ENCODE assay signal across 8 cellular contexts in the genomic region with DNA sequence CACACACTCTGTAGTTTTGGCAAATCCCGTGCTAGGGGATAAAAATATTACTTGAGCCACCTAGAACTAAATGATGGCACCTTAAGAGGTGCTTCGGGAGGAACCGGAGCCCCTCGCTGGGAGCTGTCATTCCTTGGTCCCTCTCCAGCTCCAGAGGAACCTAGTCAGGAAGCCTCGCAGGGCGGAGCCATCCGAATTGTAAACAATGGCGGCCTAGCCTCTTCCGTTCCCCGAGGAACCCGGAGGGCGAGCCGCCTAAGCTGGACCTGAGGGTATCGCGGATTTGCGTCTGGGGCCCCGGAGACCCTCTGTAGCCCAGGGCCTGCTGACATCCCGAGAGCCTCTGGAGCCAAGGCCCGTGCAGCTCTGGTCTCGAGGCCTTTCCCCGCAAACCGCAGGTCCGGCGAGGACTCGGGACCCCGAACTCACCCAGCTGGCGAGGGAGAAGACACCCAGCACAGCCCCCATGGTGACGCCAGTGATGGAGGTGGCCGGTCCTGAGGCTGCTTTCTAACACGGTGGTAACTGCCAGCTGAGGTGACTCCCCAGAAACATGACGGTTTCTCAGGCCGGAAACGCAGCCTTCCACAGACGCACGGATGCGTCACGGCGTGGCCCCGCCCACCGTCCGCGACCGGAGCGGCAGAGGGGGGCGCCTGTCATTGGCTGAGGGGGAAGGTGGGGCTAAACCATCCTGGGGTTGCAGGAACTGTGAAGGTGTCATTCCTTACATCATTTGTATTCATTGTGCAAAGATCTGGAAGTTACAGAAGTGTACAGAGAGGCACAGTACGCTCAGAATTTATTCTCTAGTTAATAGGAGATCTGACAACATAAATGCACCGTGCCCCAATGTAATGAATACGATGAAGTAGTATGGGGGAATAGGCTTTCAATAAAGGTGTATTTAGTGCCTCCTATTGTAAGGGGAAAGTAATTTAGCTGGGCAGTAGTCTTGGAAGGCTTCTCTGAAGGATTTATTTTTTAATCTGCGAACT. TPM values are rescaled to one million over a fixed set of nuclear protein-coding genes. Genes with fewer than 3 reads are reported as not detected.
A peak's percentile ranks its signal among the peaks of the same experiment; 100 is the strongest.
DNase-seq lines count a peak whose midpoint lies in the region; ATAC-seq, FAIRE-seq and TF ChIP-seq lines count a peak whose summit lies in the region.

Gene SERINC3, minus strand, starts transcription at position 587 of the 998 bp plus-strand sequence. Its CDS starts 119 bp downstream, at position 468.

- H3K4me2 ChIP-seq in astrocyte (ENCODE audit: low read length): peak within 1 kb of the TSS; percentile 96

- H3K36me3 ChIP-seq in astrocyte (ENCODE audit: insufficient read depth, low read length): no peaks in the 10 kb centered on the region
- no peaks in the 10 kb centered on the region for H3K36me3 ChIP-seq in vagina

- under 1% methylated on average over 49 of the region's 49 CpGs for WGBS in right cardiac atrium

- H3K4me1 Mint-ChIP-seq in astrocyte (ENCODE audit: low read depth, unreplicated experiment): peaks cover 12% of the 10 kb centered on the region

- intact Hi-C loops in right cardiac atrium (cut with DNase I) (loop anchor here in 2 of 4 donors (5.0 kb wide), 2 partner anchors 76 to 91 kb away; no protein-coding TSS in a partner anchor), vagina (cut with DNase I) (no loop called here)

- peak within 1 kb of the TSS; percentile 91 for H3K4me3 Mint-ChIP-seq in astrocyte (ENCODE audit: unreplicated experiment)

- peaks cover 50% of the 10 kb centered on the region for H3K79me2 ChIP-seq in astrocyte (ENCODE audit: insufficient read depth, low read length)

- peak within 1 kb of the TSS; percentile 89 for H3K27ac Mint-ChIP-seq in astrocyte (ENCODE audit: unreplicated experiment)

- peaks cover 39% of the 10 kb centered on the region for H4K20me1 ChIP-seq in astrocyte (ENCODE audit: insufficient read depth, low read length)

- H3K36me3 Mint-ChIP-seq in astrocyte (ENCODE audit: low read depth, unreplicated experiment): no peaks in the 10 kb centered on the region

- H3K9ac ChIP-seq in astrocyte (ENCODE audit: low read length): peak within 1 kb of the TSS; percentile 99

- DNase-seq in NCI-H2029 (lab: John Stamatoyannopoulos, UW) (peak; percentile 94), T-helper 22 cell (ENCODE audit: low read depth) (peak; percentile 96), astrocyte (ENCODE audit: low read depth) (peak; percentile 92), right cardiac atrium (peak; percentile 96 to 98 (median 98)), putamen (ENCODE audit: low spot score) (peak; percentile 94), vagina (ENCODE audit: extremely low spot score in 2 of 2) (peak; percentile 97 to 98)

- H3K27me3 Mint-ChIP-seq in astrocyte (ENCODE audit: low read depth, unreplicated experiment): no peaks in the 10 kb centered on the region

- TF ChIP-seq CTCF in astrocyte (IDR thresholded peaks at IDR 0.05; ENCODE audit: insufficient read depth, low read depth, low read length) (peak; percentile 22), vagina (IDR thresholded peaks at IDR 0.05) (no peak)

- no peak for FAIRE-seq in astrocyte (lab: Jason Lieb, UNC)

- ATAC-seq in GM18505 (IDR thresholded peaks at IDR 0.05; ENCODE audit: unreplicated experiment): peak; percentile 96
- peak; percentile 97 for ATAC-seq in HG02973 (IDR thresholded peaks at IDR 0.05; ENCODE audit: unreplicated experiment)
- peak; percentile 99 for ATAC-seq in right cardiac atrium

- peak within 1 kb of the TSS; percentile 70 for H2AFZ ChIP-seq in astrocyte (ENCODE audit: low read depth, low read length)

- H3K27me3 ChIP-seq in astrocyte (ENCODE audit: insufficient read depth, low read length) (no peaks in the 10 kb centered on the region), right cardiac atrium (ENCODE audit: control insufficient read depth, insufficient read depth) (no peaks in the 10 kb centered on the region), vagina (no peaks in the 10 kb centered on the region)

- H3K9me3 Mint-ChIP-seq in astrocyte (ENCODE audit: unreplicated experiment): no peaks in the 10 kb centered on the region

- H3K27ac ChIP-seq in astrocyte (ENCODE audit: low read depth, low read length): peak within 1 kb of the TSS; percentile 99
- H3K27ac ChIP-seq in right cardiac atrium (ENCODE audit: low read length): peak within 1 kb of the TSS; percentile 99
- H3K27ac ChIP-seq in vagina: peak within 1 kb of the TSS; percentile 100

- TF ChIP-seq POLR2A in GM18505 (IDR thresholded peaks at IDR 0.05; ENCODE audit: borderline replicate concordance, extremely low read depth, insufficient read depth, insufficient read length) (peak; percentile 86), vagina (IDR thresholded peaks at IDR 0.05) (peak in 1 of 2 donors; percentile 86)

- peak within 1 kb of the TSS; percentile 83 for H3K4me3 ChIP-seq in astrocyte (ENCODE audit: insufficient read depth, low read depth, low read length)
- H3K4me3 ChIP-seq in right cardiac atrium (ENCODE audit: low read length): peak within 1 kb of the TSS; percentile 90
- H3K4me3 ChIP-seq in vagina: peak within 1 kb of the TSS; percentile 85 to 99

- peaks cover 16% of the 10 kb centered on the region for H3K4me1 ChIP-seq in astrocyte (ENCODE audit: insufficient read depth, low read length)
- peaks cover 3% of the 10 kb centered on the region for H3K4me1 ChIP-seq in right cardiac atrium (ENCODE audit: control insufficient read depth, insufficient read depth, low read length)
- H3K4me1 ChIP-seq in vagina: peaks cover 51% of the 10 kb centered on the region

- H3K9me3 ChIP-seq in astrocyte (ENCODE audit: insufficient read depth, low read depth, low read length): no peaks in the 10 kb centered on the region
- no peaks in the 10 kb centered on the region for H3K9me3 ChIP-seq in right cardiac atrium (ENCODE audit: control insufficient read depth, low read length)
- no peaks in the 10 kb centered on the region for H3K9me3 ChIP-seq in vagina

RNA-seq across cellular contexts. Expression of gene SERINC3, which starts in this region (rescaled TPM):
- 94.3 and 107 TPM in 2 replicates for total RNA-seq in astrocyte
- total RNA-seq in right cardiac atrium: 100 to 1,000 TPM; 101 to 118 (median 105) TPM
- polyA plus RNA-seq in right cardiac atrium: 47.8 TPM
- total RNA-seq in vagina: 77.3 TPM

Comparison
In these comparisons a context has a peak if more than half of its experiments do, and no peak if none do; other contexts are left out.
1. Peak in every context shown above with its lines: DNase-seq, ATAC-seq, H3K4me3 ChIP-seq and H3K27ac ChIP-seq.